Comparison of ENCODE assay signal across 19 cellular contexts in the genomic region with DNA sequence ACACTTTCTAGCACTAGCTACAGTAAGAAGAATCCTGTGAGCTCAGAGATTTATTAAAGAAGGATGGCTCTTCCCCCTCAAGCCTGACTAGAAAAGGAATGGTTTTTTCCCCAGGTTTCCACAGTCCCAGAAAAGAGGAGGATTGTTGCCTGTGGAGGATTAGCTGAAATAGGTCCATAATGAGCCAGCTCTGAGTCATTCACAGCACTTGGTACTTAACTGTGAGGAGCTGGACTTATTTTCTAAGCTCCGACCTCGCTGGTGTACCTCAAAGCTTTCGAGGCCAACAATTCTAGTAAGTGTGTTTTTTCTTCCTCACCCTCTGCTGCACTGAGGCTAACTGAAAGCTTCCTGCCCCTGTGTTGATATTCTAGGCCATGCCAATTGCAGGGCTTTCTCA.
DNase-seq lines count a peak whose midpoint lies in the region; ATAC-seq, FAIRE-seq and TF ChIP-seq lines count a peak whose summit lies in the region.
"Had no signal": no experiment of that assay in that cellular context is flagged by ENCODE, and none has a peak within 500 bp of the region (broad histone marks: within the 10 kb centered on the region; RNA-seq: fewer than 3 reads in every experiment).

No MANE protein-coding gene starts in this region.

- H3K27me3 ChIP-seq in skeletal muscle satellite cell (ENCODE audit: control insufficient read depth, insufficient read depth, low read length): no peaks in the 10 kb centered on the region
- H3K27me3 ChIP-seq: heart left ventricle had no signal

- no peak overlapping the region for H3K4me3 ChIP-seq in skeletal muscle satellite cell (ENCODE audit: low read length)
- H3K4me3 ChIP-seq: heart left ventricle, prostate gland had no signal

- no peak for FAIRE-seq in D721Med (lab: Jason Lieb, UNC)
- no peak for FAIRE-seq in urothelium cell line (lab: Jason Lieb, UNC)
- FAIRE-seq: H1 had no signal

- no peaks in the 10 kb centered on the region for H3K36me3 ChIP-seq in skeletal muscle satellite cell (ENCODE audit: insufficient read depth, low read length)
- H3K36me3 ChIP-seq: heart left ventricle, prostate gland had no signal

- no peak for TF ChIP-seq CTCF in D721Med (IDR thresholded peaks at IDR 0.05; ENCODE audit: insufficient read depth, missing control alignments)

- H3K4me1 ChIP-seq in skeletal muscle satellite cell (ENCODE audit: control insufficient read depth, insufficient read depth, low read length): peaks cover 30% of the 10 kb centered on the region
- H3K4me1 ChIP-seq: heart left ventricle, prostate gland had no signal

- H3K4me2 ChIP-seq in skeletal muscle satellite cell (ENCODE audit: low read length): peak overlapping the region; percentile 34

- H3K9ac ChIP-seq in skeletal muscle satellite cell (ENCODE audit: low read depth, low read length): no peak overlapping the region

- no peaks in the 10 kb centered on the region for H3K9me3 ChIP-seq in skeletal muscle satellite cell (replicated peaks; ENCODE audit: low read length)
- H3K9me3 ChIP-seq: prostate gland had no signal

- no peak for ATAC-seq in GM21529 (IDR thresholded peaks at IDR 0.05; ENCODE audit: unreplicated experiment)
- no peak for ATAC-seq in GM18907 (IDR thresholded peaks at IDR 0.05; ENCODE audit: unreplicated experiment)
- ATAC-seq: activated T-cell treated with anti-CD3 and anti-CD28 coated beads, Interleukin-2, amount 50 U/mL, for 72 hours; effector memory CD8-positive, alpha-beta T cell; heart left ventricle; left cardiac atrium had no signal

- DNase-seq in GM04504 (ENCODE audit: low read depth): peak; percentile 12
- DNase-seq in amniotic epithelial cell (ENCODE audit: low read depth): peak; percentile 76
- peak; percentile 16 for DNase-seq in fibroblast of the conjunctiva (ENCODE audit: low read depth)
- DNase-seq in D721Med (ENCODE audit: insufficient read length, low spot score): no peak
- no peak for DNase-seq in urothelium cell line (ENCODE audit: low spot score)
- DNase-seq: activated T-cell treated with anti-CD3 and anti-CD28 coated beads, Interleukin-2, amount 50 U/mL, for 72 hours; aorta; effector memory CD8-positive, alpha-beta T cell; heart left ventricle; left cardiac atrium; NCI-H187 treated with DMSO at 0.1 percent for 48 hours; NCI-H774; stimulated activated CD4-positive, alpha-beta T cell treated with anti-CD3 and anti-CD28 coated beads, Interleukin-2, amount 100 ng/mL, for 24 hours; T1000 had no signal

Comparison
In these comparisons a context has a peak if more than half of its experiments do, and no peak if none do; other contexts are left out.
1. DNase-seq: peak in GM04504 (single experiment), amniotic epithelial cell (single experiment) and fibroblast of the conjunctiva (single experiment); none in D721Med (single experiment) and urothelium cell line (single experiment).